Comparison of ENCODE assay signal across 10 cellular contexts in the genomic region with DNA sequence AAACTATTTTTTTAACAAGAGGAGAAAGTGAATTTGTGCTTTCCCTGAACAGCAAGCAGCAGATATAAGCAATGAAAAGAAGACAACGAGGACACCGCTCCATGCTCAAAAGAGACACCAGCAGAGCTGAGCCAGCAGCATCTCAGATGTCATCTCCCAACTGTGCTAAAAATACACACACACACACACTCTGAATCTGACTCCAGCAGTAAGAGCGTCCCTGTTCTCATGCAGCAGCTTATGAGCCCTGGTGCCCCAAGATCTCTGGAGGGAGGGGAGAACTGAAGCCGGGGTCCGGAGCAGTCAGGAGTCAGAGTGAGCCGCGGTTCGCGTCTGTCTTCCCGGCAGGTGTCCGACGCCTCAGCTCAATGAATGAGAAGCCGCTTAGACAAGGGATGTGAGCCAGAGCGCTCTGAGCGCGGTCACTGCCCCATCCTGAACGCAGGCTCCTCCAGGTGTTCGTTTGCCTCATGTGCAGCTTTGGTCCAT. TPM values are rescaled to one million over a fixed set of nuclear protein-coding genes. Genes with fewer than 3 reads are reported as not detected.
DNase-seq lines count a peak whose midpoint lies in the region; ATAC-seq and TF ChIP-seq lines count a peak whose summit lies in the region.
"Had no signal": no experiment of that assay in that cellular context is flagged by ENCODE, and none has a peak within 500 bp of the region (broad histone marks: within the 10 kb centered on the region; RNA-seq: fewer than 3 reads in every experiment).

No MANE protein-coding gene starts in this region.

- no peaks in the 10 kb centered on the region for H3K79me2 ChIP-seq in neural progenitor cell (ENCODE audit: low read depth)

- no peak overlapping the region for H3K9ac ChIP-seq in neural progenitor cell

- peak overlapping the region; percentile 82 for H3K27ac Mint-ChIP-seq in neural progenitor cell
- H3K27ac Mint-ChIP-seq: activated T-helper 1 cell treated with anti-CD3 and anti-CD28 coated beads, Interleukin-12 subunit alpha, Interleukin-12 subunit beta, Interleukin-2, Interleukin-4 antibody, amounts not matched to agents 30 ng/mL and 10 ng/mL and 1 ng/mL, durations not matched to agents 14 hours and 24 hours and 36 hours; stimulated activated naive CD8-positive, alpha-beta T cell treated with anti-CD3 and anti-CD28 coated beads, Interleukin-15, Interleukin-2, amounts not matched to agents 100 ng/mL and 50 ng/mL, for 24 hours had no signal

- no peak overlapping the region for H3K4me3 ChIP-seq in neural progenitor cell

- H2AFZ ChIP-seq in neural progenitor cell (replicated peaks), result no peak overlapping the region

- no peaks in the 10 kb centered on the region for H3K36me3 ChIP-seq in neural progenitor cell

- peaks cover 2% of the 10 kb centered on the region for H3K9me3 Mint-ChIP-seq in neural progenitor cell
- H3K9me3 Mint-ChIP-seq: activated T-helper 1 cell treated with anti-CD3 and anti-CD28 coated beads, Interleukin-12 subunit alpha, Interleukin-12 subunit beta, Interleukin-2, Interleukin-4 antibody, amounts not matched to agents 30 ng/mL and 10 ng/mL and 1 ng/mL, durations not matched to agents 14 hours and 24 hours and 36 hours; stimulated activated naive CD8-positive, alpha-beta T cell treated with anti-CD3 and anti-CD28 coated beads, Interleukin-15, Interleukin-2, amounts not matched to agents 100 ng/mL and 50 ng/mL, for 24 hours had no signal

- H3K27ac ChIP-seq in neural progenitor cell, result no peak overlapping the region

- H3K4me1 ChIP-seq in neural progenitor cell, result peaks cover 26% of the 10 kb centered on the region

- H3K27me3 Mint-ChIP-seq in neural progenitor cell (ENCODE audit: insufficient read depth, low read depth), result peaks cover 10% of the 10 kb centered on the region
- H3K27me3 Mint-ChIP-seq: stimulated activated naive CD8-positive, alpha-beta T cell treated with anti-CD3 and anti-CD28 coated beads, Interleukin-15, Interleukin-2, amounts not matched to agents 100 ng/mL and 50 ng/mL, for 24 hours had no signal

- no peaks in the 10 kb centered on the region for H3K27me3 ChIP-seq in neural progenitor cell

- peak overlapping the region; percentile 35 for H3K4me2 ChIP-seq in neural progenitor cell

- H3K9me3 ChIP-seq in neural progenitor cell (ENCODE audit: low read depth), result no peaks in the 10 kb centered on the region

- peaks cover 4% of the 10 kb centered on the region for H3K36me3 Mint-ChIP-seq in neural progenitor cell

- TF ChIP-seq CTCF in neural progenitor cell (IDR thresholded peaks at IDR 0.05), result peak; percentile 21

- peaks cover 54% of the 10 kb centered on the region for H3K4me1 Mint-ChIP-seq in neural progenitor cell

- H3K4me3 Mint-ChIP-seq in neural progenitor cell, result peak overlapping the region; percentile 63
- H3K4me3 Mint-ChIP-seq: activated T-helper 1 cell treated with anti-CD3 and anti-CD28 coated beads, Interleukin-12 subunit alpha, Interleukin-12 subunit beta, Interleukin-2, Interleukin-4 antibody, amounts not matched to agents 30 ng/mL and 10 ng/mL and 1 ng/mL, durations not matched to agents 14 hours and 24 hours and 36 hours; stimulated activated naive CD8-positive, alpha-beta T cell treated with anti-CD3 and anti-CD28 coated beads, Interleukin-15, Interleukin-2, amounts not matched to agents 100 ng/mL and 50 ng/mL, for 24 hours had no signal

- peaks cover 11% of the 10 kb centered on the region for H3F3A ChIP-seq in neural progenitor cell (ENCODE audit: low read depth)

- peaks cover 62% of the 10 kb centered on the region for H4K20me1 ChIP-seq in neural progenitor cell (ENCODE audit: low read depth)

- peak; percentile 67 for DNase-seq in ELF-1 (ENCODE audit: low read depth, low spot score)
- DNase-seq in NCI-H2227 treated with DMSO at 0.1 percent for 48 hours (lab: John Stamatoyannopoulos, UW), result peak; percentile 56
- peak; percentile 73 for DNase-seq in ecto neural progenitor cell (ENCODE audit: low spot score)
- peak; percentile 85 for DNase-seq in neural progenitor cell (ENCODE audit: low spot score)
- DNase-seq in NCI-H2196 treated with DMSO at 0.1 percent for 48 hours (lab: John Stamatoyannopoulos, UW; ENCODE audit: unreplicated experiment), result no peak
- no peak for DNase-seq in activated gamma-delta T cell treated with Interleukin-2 at 50 U/mL for 16 hours

- no peak for ATAC-seq in HG03378 (IDR thresholded peaks at IDR 0.05; ENCODE audit: unreplicated experiment)
- ATAC-seq in GM21529 (IDR thresholded peaks at IDR 0.05; ENCODE audit: unreplicated experiment), result no peak

RNA-seq across cellular contexts. Expression of gene SVIL, which starts 49.2 kb away (rescaled TPM):
- total RNA-seq in neural progenitor cell (ENCODE audit: low replicate concordance), result 21.6 and 25.1 TPM in 2 replicates

Comparison
In these comparisons a context has a peak if more than half of its experiments do, and no peak if none do; other contexts are left out.
1. DNase-seq: peak in ELF-1 (single experiment), NCI-H2227 treated with DMSO at 0.1 percent for 48 hours (single experiment), ecto neural progenitor cell (single experiment) and neural progenitor cell (single experiment); none in NCI-H2196 treated with DMSO at 0.1 percent for 48 hours (single experiment) and activated gamma-delta T cell treated with Interleukin-2 at 50 U/mL for 16 hours (single experiment).